35 cellular contexts compared by ENCODE assay signal in genomic region chr19:22116760-22117159, GRCh38.
DNase-seq lines count a peak whose midpoint lies in the region; ATAC-seq, FAIRE-seq and TF ChIP-seq lines count a peak whose summit lies in the region.
"Had no signal": no experiment of that assay in that cellular context is flagged by ENCODE, and none has a peak within 500 bp of the region (broad histone marks: within the 10 kb centered on the region; RNA-seq: fewer than 3 reads in every experiment).

No MANE protein-coding gene starts in this region.

- H3K27ac Mint-ChIP-seq in WTC11 = no peak overlapping the region
- H3K27ac Mint-ChIP-seq: B cell; CD14-positive monocyte; CD4-positive, alpha-beta memory T cell; CD4-positive, alpha-beta T cell; CD4-positive, CD25-positive, alpha-beta regulatory T cell; CD8-positive, alpha-beta memory T cell; CD8-positive, alpha-beta T cell had no signal

- POLR2A ChIA-PET in HepG2 (lab: Yijun Ruan, JAX) (no interaction called here), WTC11 (lab: Charles Lee) (no interaction called here)

- intact Hi-C loops in HepG2 (cut with micrococcal nuclease; ENCODE audit: unreplicated experiment) = no loop called here

- H3K4me1 ChIP-seq in liver (ENCODE audit: control insufficient read depth in 4 of 4, insufficient read depth in 4 of 4, low read length in 3 of 4) (peaks cover 5 to 8% (median 6%) of the 10 kb centered on the region in 4 donors), HepG2 (ENCODE audit: insufficient read depth, low read length) (no peaks in the 10 kb centered on the region), urinary bladder (ENCODE audit: insufficient read depth) (no peaks in the 10 kb centered on the region)
- H3K4me1 ChIP-seq: A549; BE2C; BLaER1; BLaER1 treated with 17β-estradiol and CSF1 and Interleukin-3, amounts not matched to agents 10 nM and 100 nM; Caco-2 had no signal

- H3K9me3 Mint-ChIP-seq in WTC11 = peaks cover 69% of the 10 kb centered on the region

- no peak for ATAC-seq in HepG2
- ATAC-seq in left lobe of liver = peak; percentile 78
- no peak for ATAC-seq in WTC11
- ATAC-seq: A549; CD8-positive, alpha-beta T cell had no signal

- H3K4me3 Mint-ChIP-seq in WTC11 = no peak overlapping the region
- H3K4me3 Mint-ChIP-seq: B cell; CD14-positive monocyte; CD4-positive, alpha-beta memory T cell; CD4-positive, alpha-beta T cell; CD4-positive, CD25-positive, alpha-beta regulatory T cell; CD8-positive, alpha-beta memory T cell; CD8-positive, alpha-beta T cell had no signal

- H2AFZ ChIP-seq in HepG2 (ENCODE audit: low read length) = no peak overlapping the region

- no peak overlapping the region for H3K4me2 ChIP-seq in HepG2 (ENCODE audit: low read depth, low read length)
- H3K4me2 ChIP-seq: A549; BLaER1; BLaER1 treated with 17β-estradiol and CSF1 and Interleukin-3, amounts not matched to agents 10 nM and 100 nM had no signal

- no peaks in the 10 kb centered on the region for H3K79me2 ChIP-seq in HepG2 (ENCODE audit: insufficient read depth, low read length)

- in situ Hi-C loops in HepG2 (cut with HindIII; ENCODE audit: extremely low pct_ligation_motif_present, low pct_unique_long_range_greater_than_20kb) = no loop called here

- H3K27ac ChIP-seq in liver (ENCODE audit: low read depth in 1 of 2, low read length in 2 of 2) = peak overlapping the region; percentile 32 to 36
- no peak overlapping the region for H3K27ac ChIP-seq in HepG2 (ENCODE audit: extremely low read length, insufficient read depth, low read length)
- peak overlapping the region; percentile 45 for H3K27ac ChIP-seq in urinary bladder (ENCODE audit: low read depth)
- H3K27ac ChIP-seq: 22Rv1; A549; BLaER1; BLaER1 treated with 17β-estradiol and CSF1 and Interleukin-3, amounts not matched to agents 10 nM and 100 nM; C4-2B had no signal

- H3K27me3 ChIP-seq in liver (ENCODE audit: control insufficient read depth in 4 of 4, insufficient read depth in 4 of 4, low read length in 3 of 4) (no peaks in the 10 kb centered on the region), HepG2 (ENCODE audit: control insufficient read depth in 1 of 2, insufficient read depth in 2 of 2, low read length in 2 of 2) (no peaks in the 10 kb centered on the region)
- H3K27me3 ChIP-seq: BE2C; BLaER1; BLaER1 treated with 17β-estradiol and CSF1 and Interleukin-3, amounts not matched to agents 10 nM and 100 nM had no signal

- DNase-seq in HepG2 (ENCODE audit: low spot score) = no peak
- DNase-seq in left lobe of liver (ENCODE audit: low spot score) = peak; percentile 48
- no peak for DNase-seq in WTC11 (ENCODE audit: low spot score)
- DNase-seq in HuH-7 (ENCODE audit: low spot score) = no peak
- DNase-seq: 8988T; ACHN; AML-193; BE2C; C1 segment of cervical spinal cord; Caco-2; Calu3; CD4-positive, alpha-beta memory T cell; CD4-positive, alpha-beta T cell; CD4-positive, CD25-positive, alpha-beta regulatory T cell; CD8-positive, alpha-beta memory T cell; CD8-positive, alpha-beta T cell; COR-L47; DMS 273 treated with DMSO at 0.1 percent for 48 hours; DMS153; DMS53; DMS79; DMS79 treated with DMSO at 0.1 percent for 48 hours; DND-41; EL had no signal

- peak in 1 of 2 donors; percentile 12 for TF ChIP-seq RAD21 in liver (IDR thresholded peaks at IDR 0.05)
- no peak for TF ChIP-seq RAD21 in HepG2 (CRISPR knock-in tag; IDR thresholded peaks at IDR 0.05)

- H4K20me1 ChIP-seq in HepG2 (ENCODE audit: insufficient read depth, low read length) = no peaks in the 10 kb centered on the region
- H4K20me1 ChIP-seq: BLaER1; BLaER1 treated with 17β-estradiol and CSF1 and Interleukin-3, amounts not matched to agents 10 nM and 100 nM had no signal

- H3K4me1 Mint-ChIP-seq in WTC11 = no peaks in the 10 kb centered on the region
- H3K4me1 Mint-ChIP-seq: B cell; CD14-positive monocyte; CD4-positive, alpha-beta memory T cell; CD4-positive, CD25-positive, alpha-beta regulatory T cell; CD8-positive, alpha-beta memory T cell had no signal

- TF ChIP-seq EP300 in HepG2 (IDR thresholded peaks at IDR 0.05; ENCODE audit: low read depth in 2 of 2, low read length in 2 of 2) (no peak), HepG2 (CRISPR knock-in tag; IDR thresholded peaks at IDR 0.05; ENCODE audit: borderline replicate concordance) (no peak)

- peaks cover 66% of the 10 kb centered on the region for H3K36me3 Mint-ChIP-seq in WTC11
- H3K36me3 Mint-ChIP-seq: CD14-positive monocyte; CD4-positive, CD25-positive, alpha-beta regulatory T cell; CD8-positive, alpha-beta memory T cell; CD8-positive, alpha-beta T cell had no signal

- BruUV-seq in HepG2 (replicated peaks; lab: Mats Ljungman, UMichigan) = no TSS peak

- H3K36me3 ChIP-seq in liver (ENCODE audit: control insufficient read depth in 4 of 4, insufficient read depth in 3 of 4, low read depth in 1 of 4, low read length in 3 of 4) (no peaks in the 10 kb centered on the region), HepG2 (replicated peaks in 1 of 2; ENCODE audit: control insufficient read depth in 1 of 2, insufficient read depth in 2 of 2, low read length in 2 of 2) (no peaks in the 10 kb centered on the region), urinary bladder (ENCODE audit: insufficient read depth) (no peaks in the 10 kb centered on the region)
- H3K36me3 ChIP-seq: BE2C; BLaER1; BLaER1 treated with 17β-estradiol and CSF1 and Interleukin-3, amounts not matched to agents 10 nM and 100 nM had no signal

- H3K4me3 ChIP-seq in liver (ENCODE audit: low read depth in 1 of 3, low read length in 3 of 3) = no peak overlapping the region
- H3K4me3 ChIP-seq in HepG2 (replicated peaks in 1 of 3; ENCODE audit: insufficient read depth in 1 of 3, low read depth in 2 of 3, low read length in 3 of 3) = no peak overlapping the region
- no peak overlapping the region for H3K4me3 ChIP-seq in urinary bladder (ENCODE audit: low read depth, low read length)
- H3K4me3 ChIP-seq: A549; BLaER1; BLaER1 treated with 17β-estradiol and CSF1 and Interleukin-3, amounts not matched to agents 10 nM and 100 nM had no signal

- no peak for FAIRE-seq in HepG2 (lab: Jason Lieb, UNC)
- FAIRE-seq: A204.1, D721Med had no signal

- H3K9me3 ChIP-seq in liver (ENCODE audit: control insufficient read depth in 4 of 4, low read length in 3 of 4) (peaks cover 5 to 18% (median 6%) of the 10 kb centered on the region in 4 donors), HepG2 (ENCODE audit: low read length) (peaks cover 95% of the 10 kb centered on the region)
- H3K9me3 ChIP-seq: BE2C had no signal

- TF ChIP-seq CTCF in liver (IDR thresholded peaks at IDR 0.05; ENCODE audit: low read depth, low read length, missing input control) = no peak
- no peak for TF ChIP-seq CTCF in HepG2 (CRISPR knock-in tag; IDR thresholded peaks at IDR 0.05)
- no peak for TF ChIP-seq CTCF in WTC11 (IDR thresholded peaks at IDR 0.05)

- H3K9ac ChIP-seq in liver (ENCODE audit: low read depth in 1 of 2, low read length in 2 of 2) = no peak overlapping the region
- H3K9ac ChIP-seq in HepG2 (ENCODE audit: insufficient read depth, low read depth, low read length) = no peak overlapping the region
- H3K9ac ChIP-seq: BLaER1; BLaER1 treated with 17β-estradiol and CSF1 and Interleukin-3, amounts not matched to agents 10 nM and 100 nM had no signal

- CTCF ChIA-PET in HepG2 (lab: Yijun Ruan, JAX; ENCODE audit: low intra/inter-chr PET ratio, low total read pairs) = no interaction called here
- CTCF ChIA-PET in WTC11 (lab: Charles Lee) = no interaction called here

- H3K27me3 Mint-ChIP-seq in WTC11 (ENCODE audit: low read depth) = peaks cover 3% of the 10 kb centered on the region; the same call in 1 of the 2 replicates
- H3K27me3 Mint-ChIP-seq: B cell; CD4-positive, alpha-beta memory T cell; CD4-positive, alpha-beta T cell; CD4-positive, CD25-positive, alpha-beta regulatory T cell; CD8-positive, alpha-beta memory T cell had no signal

- TF ChIP-seq POLR2A in HepG2 (IDR thresholded peaks at IDR 0.05; ENCODE audit: insufficient read depth in 1 of 2, low read depth in 2 of 2, low read length in 2 of 2) = no peak

- WGBS in liver = 46% methylated on average over 1 of the region's 1 CpG
- WGBS in HepG2 (ENCODE audit: low lambda C conversion rate) = 0% methylated on average over 1 of the region's 1 CpG
- whole genome bisulfite sequencing in urinary bladder = 69% methylated on average over 1 of the region's 1 CpG

TF ChIP-seq in liver, 16 proteins besides CTCF, POLR2A, EP300 and RAD21 (continues in another document):
- TF ChIP-seq GABPA (IDR thresholded peaks at IDR 0.05 in 1 of 2, conservative IDR thresholded peaks at IDR 0.05 in 1 of 2) = no peak
- no peak for TF ChIP-seq MAX (IDR thresholded peaks at IDR 0.05)
- peak in 1 of 2 donors; percentile 55 for TF ChIP-seq HNF4A (conservative IDR thresholded peaks at IDR 0.05)

TF ChIP-seq in HepG2, 621 proteins besides CTCF, POLR2A, EP300 and RAD21 (continues in another document):
- TF ChIP-seq ELF4 (CRISPR knock-in tag; IDR thresholded peaks at IDR 0.05; ENCODE audit: borderline replicate concordance) (no peak), NR2F2 (IDR thresholded peaks at IDR 0.05; ENCODE audit: borderline replicate concordance, low read depth) (no peak), GMEB2 (CRISPR knock-in tag; IDR thresholded peaks at IDR 0.05; ENCODE audit: low read depth) (no peak)

TF ChIP-seq in WTC11, 78 proteins besides CTCF, POLR2A, EP300 and RAD21 (continues in another document):
- TF ChIP-seq STAT6 (CRISPR knock-in tag; conservative IDR thresholded peaks at IDR 0.05; ENCODE audit: low read depth) (no peak), EMX1 (CRISPR knock-in tag; IDR thresholded peaks at IDR 0.05) (no peak), CREB1 (CRISPR knock-in tag; IDR thresholded peaks at IDR 0.05) (no peak), JUN (CRISPR knock-in tag; IDR thresholded peaks at IDR 0.05) (no peak), RORB (CRISPR knock-in tag; IDR thresholded peaks at IDR 0.05) (no peak), PRRX2 (CRISPR knock-in tag; IDR thresholded peaks at IDR 0.05) (no peak), FOXK1 (CRISPR knock-in tag; IDR thresholded peaks at IDR 0.05) (no peak)
